Comparison of ENCODE assay signal across 13 cellular contexts in genomic region chr16:51524555-51525373, GRCh38.
A peak's percentile ranks its signal among the peaks of the same experiment; 100 is the strongest.
DNase-seq lines count a peak whose midpoint lies in the region; ATAC-seq and TF ChIP-seq lines count a peak whose summit lies in the region.
"Had no signal": no experiment of that assay in that cellular context is flagged by ENCODE, and none has a peak within 500 bp of the region (broad histone marks: within the 10 kb centered on the region; RNA-seq: fewer than 3 reads in every experiment).

No MANE protein-coding gene starts in this region.

- no peaks in the 10 kb centered on the region for H3K9me3 ChIP-seq in AG04450 (ENCODE audit: control insufficient read depth, insufficient read depth, low read length)
- H3K9me3 ChIP-seq: ascending aorta, SJCRH30 had no signal

- CTCF ChIA-PET in AG04450 (lab: Charles Lee), result interaction anchor here (0.7 to 1.3 kb wide), 5 partner anchors 11 to 458 kb away, joined by 3 to 4 read pairs (median 3); no protein-coding TSS in a partner anchor

- in situ Hi-C loops in brain microvascular endothelial cell (cut with HindIII; ENCODE audit: low pct_ligation_motif_present, low sequenced_read_pairs), result no loop called here

- POLR2A ChIA-PET in AG04450 (lab: Yijun Ruan, JAX), result interaction anchor here (1.1 kb wide), 1 partner anchor 60 kb away, joined by 3 read pairs; no protein-coding TSS in a partner anchor

- DNase-seq in AG04450 (ENCODE audit: low read depth, low spot score), result no peak
- peak; percentile 12 for DNase-seq in HT-29 (ENCODE audit: low spot score)
- DNase-seq in brain microvascular endothelial cell, result peak; percentile 4
- peak; percentile 80 for DNase-seq in kidney tubule cell (ENCODE audit: low spot score)
- DNase-seq in effector CD8-positive, alpha-beta T cell (lab: John Stamatoyannopoulos, UW), result no peak
- DNase-seq in iPS-NIHi7 (ENCODE audit: extremely low spot score), result no peak
- DNase-seq: CD4-positive, CD25-positive, alpha-beta regulatory T cell; NCI-H1930; SJCRH30 had no signal

- peak; percentile 25; the same call in 1 of the 2 replicates for TF ChIP-seq CTCF in AG04450 (IDR thresholded peaks at IDR 0.05; ENCODE audit: low read depth, low read length)
- TF ChIP-seq CTCF in brain microvascular endothelial cell (IDR thresholded peaks at IDR 0.05; ENCODE audit: low read depth, low read length, missing control alignments), result peak; percentile 22

- ATAC-seq in GM18520 (IDR thresholded peaks at IDR 0.05; ENCODE audit: unreplicated experiment) (no peak), GM18519 (IDR thresholded peaks at IDR 0.05; ENCODE audit: low FRiP score, unreplicated experiment) (no peak)

- H3K27ac ChIP-seq in AG04450 (ENCODE audit: low read depth, low read length) (peak overlapping the region; percentile 1), brain microvascular endothelial cell (no peak overlapping the region)
- H3K27ac ChIP-seq: ascending aorta, HL-60, SJCRH30 had no signal

- no peaks in the 10 kb centered on the region for H3K36me3 ChIP-seq in brain microvascular endothelial cell (replicated peaks)
- H3K36me3 ChIP-seq: ascending aorta, SJCRH30 had no signal

- H3K27me3 ChIP-seq in AG04450 (ENCODE audit: control insufficient read depth, insufficient read depth, low read length), result no peaks in the 10 kb centered on the region
- H3K27me3 ChIP-seq in brain microvascular endothelial cell (replicated peaks), result no peaks in the 10 kb centered on the region
- H3K27me3 ChIP-seq: ascending aorta, SJCRH30 had no signal

- H3K4me3 ChIP-seq in AG04450 (ENCODE audit: low read depth, low read length) (no peak overlapping the region), brain microvascular endothelial cell (ENCODE audit: low read depth, low read length) (no peak overlapping the region)
- H3K4me3 ChIP-seq: ascending aorta, SJCRH30 had no signal

Comparison
In these comparisons a context has a peak if more than half of its experiments do, and no peak if none do; other contexts are left out.
1. DNase-seq: peak in HT-29 (single experiment), brain microvascular endothelial cell (single experiment) and kidney tubule cell (single experiment); none in AG04450 (single experiment), effector CD8-positive, alpha-beta T cell (single experiment) and iPS-NIHi7 (single experiment).